ENCODE assay signal across 8 cellular contexts in genomic region chr14:63726499-63726898, GRCh38. TPM values are rescaled to one million over a fixed set of nuclear protein-coding genes. Genes with fewer than 3 reads are reported as not detected.
A peak's percentile ranks its signal among the peaks of the same experiment; 100 is the strongest.
DNase-seq lines count a peak whose midpoint lies in the region; ATAC-seq, FAIRE-seq and TF ChIP-seq lines count a peak whose summit lies in the region.

No MANE protein-coding gene starts in this region.

- no peak for FAIRE-seq in astrocyte (lab: Jason Lieb, UNC)

- H3K9me3 ChIP-seq in heart left ventricle (no peaks in the 10 kb centered on the region), astrocyte (ENCODE audit: insufficient read depth, low read depth, low read length) (no peaks in the 10 kb centered on the region), vagina (no peaks in the 10 kb centered on the region)

- H3K36me3 ChIP-seq in heart left ventricle (peaks cover 0 to 4% (median 0%) of the 10 kb centered on the region in 9 donors), astrocyte (ENCODE audit: insufficient read depth, low read length) (no peaks in the 10 kb centered on the region), vagina (no peaks in the 10 kb centered on the region)

- H3K36me3 Mint-ChIP-seq in astrocyte (ENCODE audit: low read depth, unreplicated experiment), result no peaks in the 10 kb centered on the region

- WGBS in heart left ventricle, 4 donors, result 12 to 22% (median 14%) methylated on average over 5 of the region's 5 CpGs

- intact Hi-C loops in heart left ventricle (cut with DNase I) (loop anchor here in 4 of 10 donors (2.0 to 10.0 kb wide), 3 partner anchors 41 to 84 kb away; partner anchors contain the start of gene WDR89 (in 2 of the 4)), cardiac septum (cut with DNase I) (no loop called here), vagina (cut with DNase I) (no loop called here)

- H3K9ac ChIP-seq in astrocyte (ENCODE audit: low read length), result peak overlapping the region; percentile 86

- H3K27ac ChIP-seq in heart left ventricle (peak overlapping the region in 7 of 12 donors; percentile 58 to 94 (median 91)), astrocyte (ENCODE audit: low read depth, low read length) (no peak overlapping the region), vagina (peak overlapping the region; percentile 89)

- H3K4me1 ChIP-seq in heart left ventricle, result peaks cover 0 to 40% (median 16%) of the 10 kb centered on the region in 12 donors
- peaks cover 11% of the 10 kb centered on the region for H3K4me1 ChIP-seq in astrocyte (ENCODE audit: insufficient read depth, low read length)
- H3K4me1 ChIP-seq in vagina, result peaks cover 37% of the 10 kb centered on the region

- H3K27ac Mint-ChIP-seq in astrocyte (ENCODE audit: unreplicated experiment), result no peak overlapping the region

- peaks cover 7% of the 10 kb centered on the region for H3K4me1 Mint-ChIP-seq in astrocyte (ENCODE audit: low read depth, unreplicated experiment)

- H3K9me3 Mint-ChIP-seq in astrocyte (ENCODE audit: unreplicated experiment), result no peaks in the 10 kb centered on the region

- peak overlapping the region; percentile 7 for H2AFZ ChIP-seq in astrocyte (ENCODE audit: low read depth, low read length)

- peak overlapping the region; percentile 100 for H3K4me3 Mint-ChIP-seq in astrocyte (ENCODE audit: unreplicated experiment)

- peaks cover 46% of the 10 kb centered on the region for H3K79me2 ChIP-seq in astrocyte (ENCODE audit: insufficient read depth, low read length)

- H3K27me3 Mint-ChIP-seq in astrocyte (ENCODE audit: low read depth, unreplicated experiment), result peaks cover 10% of the 10 kb centered on the region

- H3K4me2 ChIP-seq in astrocyte (ENCODE audit: low read length), result peak overlapping the region; percentile 96

- H3K27me3 ChIP-seq in heart left ventricle (no peaks in the 10 kb centered on the region), astrocyte (ENCODE audit: insufficient read depth, low read length) (no peaks in the 10 kb centered on the region), vagina (no peaks in the 10 kb centered on the region)

- no peak for TF ChIP-seq CTCF in heart left ventricle (IDR thresholded peaks at IDR 0.05)
- TF ChIP-seq CTCF in astrocyte (IDR thresholded peaks at IDR 0.05; ENCODE audit: insufficient read depth, low read depth, low read length), result no peak
- TF ChIP-seq CTCF in vagina (IDR thresholded peaks at IDR 0.05), result no peak
- no peak for TF ChIP-seq CTCF in GM20000 (IDR thresholded peaks at IDR 0.05; ENCODE audit: extremely low read depth, missing control alignments)

- DNase-seq in heart left ventricle, result no peak
- no peak for DNase-seq in cardiac septum (ENCODE audit: low spot score)
- DNase-seq in astrocyte (ENCODE audit: low read depth), result no peak
- DNase-seq in medulla oblongata (ENCODE audit: extremely low spot score), result peak; percentile 38
- DNase-seq in vagina (ENCODE audit: extremely low spot score in 2 of 2), result no peak
- DNase-seq in DMS 273 treated with DMSO at 0.1 percent for 48 hours (lab: John Stamatoyannopoulos, UW), result no peak
- no peak for DNase-seq in GM20000 (ENCODE audit: low spot score)

- TF ChIP-seq POLR2A in heart left ventricle (IDR thresholded peaks at IDR 0.05) (no peak), vagina (IDR thresholded peaks at IDR 0.05) (no peak)

- H4K20me1 ChIP-seq in astrocyte (ENCODE audit: insufficient read depth, low read length), result peaks cover 12% of the 10 kb centered on the region

- ATAC-seq in heart left ventricle, result no peak
- ATAC-seq in HG02610 (IDR thresholded peaks at IDR 0.05; ENCODE audit: unreplicated experiment), result no peak

- H3K4me3 ChIP-seq in heart left ventricle (peak overlapping the region; percentile 82 to 99 (median 96)), astrocyte (ENCODE audit: insufficient read depth, low read depth, low read length) (peak overlapping the region; percentile 73), vagina (peak overlapping the region; percentile 93 to 97)

RNA-seq across cellular contexts. Expression of gene SGPP1, which starts 1.4 kb away (rescaled TPM):
- 1 to 10 TPM; 4.3 to 9.2 (median 5.1) TPM for total RNA-seq in heart left ventricle
- 1 to 10 TPM; 4.0 to 6.2 TPM for polyA plus RNA-seq in heart left ventricle
- 5.6 TPM for total RNA-seq in cardiac septum
- total RNA-seq in astrocyte, result 13.8 and 13.9 TPM in 2 replicates
- 21.1 TPM for total RNA-seq in vagina
